Comparison of ENCODE assay signal across 16 cellular contexts in genomic region chr9:38424918-38425317, GRCh38. TPM values are rescaled to one million over a fixed set of nuclear protein-coding genes. Genes with fewer than 3 reads are reported as not detected.
A peak's percentile ranks its signal among the peaks of the same experiment; 100 is the strongest.
DNase-seq lines count a peak whose midpoint lies in the region; ATAC-seq and TF ChIP-seq lines count a peak whose summit lies in the region.
"Had no signal": no experiment of that assay in that cellular context is flagged by ENCODE, and none has a peak within 500 bp of the region (broad histone marks: within the 10 kb centered on the region; RNA-seq: fewer than 3 reads in every experiment).

No MANE protein-coding gene starts in this region.

- no peak for ATAC-seq in Right ventricle myocardium inferior
- ATAC-seq in left lobe of liver, result peak; percentile 12

- peaks cover 4% of the 10 kb centered on the region for H3K4me1 ChIP-seq in left ventricle myocardium inferior
- H3K4me1 ChIP-seq in tibial artery, result peaks cover 0 to 38% (median 16%) of the 10 kb centered on the region in 4 donors

- H3K4me3 ChIP-seq in left ventricle myocardium inferior (peak overlapping the region; percentile 56), WERI-Rb-1 (ENCODE audit: low read depth, low read length) (peak overlapping the region; percentile 58), tibial artery (peak overlapping the region; percentile 52 to 60)

- H3K36me3 ChIP-seq in left ventricle myocardium inferior (no peaks in the 10 kb centered on the region), WERI-Rb-1 (peaks cover 17% of the 10 kb centered on the region), tibial artery (no peaks in the 10 kb centered on the region)
- H3K36me3 ChIP-seq: ascending aorta had no signal

- H3K9me3 ChIP-seq in left ventricle myocardium inferior (replicated peaks) (no peaks in the 10 kb centered on the region), WERI-Rb-1 (ENCODE audit: severe bottlenecking) (no peaks in the 10 kb centered on the region), tibial artery (no peaks in the 10 kb centered on the region)
- H3K9me3 ChIP-seq: ascending aorta had no signal

- intact Hi-C loops in left ventricle myocardium inferior (cut with micrococcal nuclease) (no loop called here), Right ventricle myocardium inferior (cut with DNase I) (no loop called here), tibial artery (cut with DNase I; ENCODE audit: low total_unique reads) (loop anchor here (5.0 kb wide), 1 partner anchor 523 kb away; the partner anchor contains the start of gene SLC25A51)

- H3K27ac ChIP-seq in left ventricle myocardium inferior (replicated peaks) (no peak overlapping the region), WERI-Rb-1 (no peak overlapping the region), tibial artery (peak overlapping the region in 1 of 2 donors; percentile 75)

- H3K27me3 ChIP-seq in left ventricle myocardium inferior (ENCODE audit: low read depth) (peaks cover 100% of the 10 kb centered on the region), WERI-Rb-1 (ENCODE audit: insufficient read depth, low read depth, severe bottlenecking) (no peaks in the 10 kb centered on the region), tibial artery (no peaks in the 10 kb centered on the region)
- H3K27me3 ChIP-seq: ascending aorta had no signal

- TF ChIP-seq CTCF in left ventricle myocardium inferior (IDR thresholded peaks at IDR 0.05; ENCODE audit: borderline replicate concordance) (no peak), WERI-Rb-1 (IDR thresholded peaks at IDR 0.05; ENCODE audit: low read depth, low read length) (no peak), tibial artery (IDR thresholded peaks at IDR 0.05) (no peak)

- no peak for DNase-seq in left ventricle myocardium inferior
- DNase-seq in Right ventricle myocardium inferior (ENCODE audit: missing footprints), result no peak
- DNase-seq in WERI-Rb-1, result no peak
- DNase-seq in left lobe of liver (ENCODE audit: low spot score), result no peak
- no peak for DNase-seq in tibial artery
- DNase-seq in activated CD4-positive, alpha-beta T cell treated with anti-CD3 and anti-CD28 coated beads, Interleukin-2, amount 50 U/mL, for 1 hour, result no peak
- DNase-seq in NCI-H510A treated with DMSO at 0.1 percent for 48 hours (lab: John Stamatoyannopoulos, UW), result no peak
- DNase-seq in NCI-H2107 treated with DMSO at 0.1 percent for 48 hours (lab: John Stamatoyannopoulos, UW; ENCODE audit: unreplicated experiment), result no peak
- DNase-seq: HFFc6, hippocampal formation, IMR-90, MV-4-11, SHP77 had no signal

RNA-seq across cellular contexts. Expression of gene IGFBPL1, which starts 0.7 kb away (rescaled TPM):
- total RNA-seq in left ventricle myocardium inferior (not detected), Right ventricle myocardium inferior (not detected), left lobe of liver (not detected)
- total RNA-seq: fibroblast of lung, HFFc6, IMR-90, left ventricle myocardium superior had no signal

RNA-seq across cellular contexts. Expression of gene ALDH1B1, which starts 32.4 kb away (rescaled TPM):
- total RNA-seq in left ventricle myocardium inferior (21.6 TPM), Right ventricle myocardium inferior (18.4 TPM), left lobe of liver (53.7 TPM)
